In the genomic region with DNA sequence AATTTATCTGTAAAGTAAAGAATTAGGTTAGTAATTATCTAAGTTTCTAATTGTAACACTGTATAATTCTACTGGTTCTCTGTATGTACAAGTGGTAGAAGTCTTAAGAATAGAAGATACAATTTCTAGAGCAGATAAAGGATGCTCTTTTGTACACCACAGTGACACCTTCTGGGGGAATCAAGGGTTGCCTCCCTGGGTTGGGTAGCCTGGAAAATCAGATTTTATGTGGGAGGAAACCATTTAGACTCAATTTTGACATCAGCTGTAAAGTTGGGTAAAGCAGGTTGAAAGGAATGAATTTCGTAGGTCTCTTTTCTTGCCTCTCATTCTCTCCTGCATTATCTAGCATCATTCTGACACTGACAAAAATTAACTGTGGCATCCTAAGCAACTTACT, we compare ENCODE assay signal across 10 cellular contexts.
DNase-seq lines count a peak whose midpoint lies in the region; ATAC-seq and TF ChIP-seq lines count a peak whose summit lies in the region.
"Had no signal": no experiment of that assay in that cellular context is flagged by ENCODE, and none has a peak within 500 bp of the region (broad histone marks: within the 10 kb centered on the region; RNA-seq: fewer than 3 reads in every experiment).

No MANE protein-coding gene starts in this region.

- H3K4me3 ChIP-seq in OCI-LY3 (ENCODE audit: low read length) (no peak overlapping the region), psoas muscle (no peak overlapping the region)

- DNase-seq in GM10266 (ENCODE audit: extremely low spot score), result no peak
- DNase-seq in head of caudate nucleus, result peak in 41 of 42 donors; percentile 5 to 81 (median 57)
- DNase-seq in glomerular visceral epithelial cell (ENCODE audit: extremely low spot score), result no peak
- no peak for DNase-seq in NK-92 treated with Interleukin-12 subunit alpha and Interleukin-12 subunit beta, amount 100 ng/mL, for 24 hours (lab: John Stamatoyannopoulos, UW)
- DNase-seq in NCI-H1930 (lab: John Stamatoyannopoulos, UW), result no peak
- DNase-seq in psoas muscle, result no peak
- DNase-seq: DMS79 treated with DMSO at 0.1 percent for 48 hours had no signal

- H3K4me1 ChIP-seq in OCI-LY3 (ENCODE audit: low read length) (peaks cover 9% of the 10 kb centered on the region), psoas muscle (no peaks in the 10 kb centered on the region)

- no peaks in the 10 kb centered on the region for H3K79me2 ChIP-seq in OCI-LY3 (ENCODE audit: low read length)

- 69 to 85% (median 73%) methylated on average over 1 of the region's 1 CpG for WGBS in psoas muscle, 3 donors

- intact Hi-C loops in head of caudate nucleus (cut with DNase I), result no loop called here
- intact Hi-C loops in psoas muscle (cut with DNase I), result no loop called here

- no peak overlapping the region for H3K9ac ChIP-seq in OCI-LY3 (ENCODE audit: low read length)

- TF ChIP-seq CTCF in 22Rv1 (IDR thresholded peaks at IDR 0.05), result peak; percentile 64
- TF ChIP-seq CTCF in GM10266 (IDR thresholded peaks at IDR 0.05; ENCODE audit: control insufficient read depth, insufficient read depth, low read depth, missing control alignments), result peak; percentile 32
- peak; percentile 96 for TF ChIP-seq CTCF in OCI-LY3 (IDR thresholded peaks at IDR 0.05; ENCODE audit: low read depth, low read length)
- TF ChIP-seq CTCF in psoas muscle (IDR thresholded peaks at IDR 0.05), result no peak

- no peak for ATAC-seq in psoas muscle
- ATAC-seq: Panc1 had no signal

- no peak overlapping the region for H3K4me2 ChIP-seq in OCI-LY3 (ENCODE audit: low read length)

- H3K9me3 ChIP-seq in OCI-LY3 (ENCODE audit: insufficient read depth, low read length) (no peaks in the 10 kb centered on the region), psoas muscle (no peaks in the 10 kb centered on the region)

- H3K27me3 ChIP-seq in OCI-LY3 (ENCODE audit: low read depth, low read length) (no peaks in the 10 kb centered on the region), psoas muscle (ENCODE audit: insufficient read depth in 3 of 3, low read length in 2 of 3) (no peaks in the 10 kb centered on the region)

- no peaks in the 10 kb centered on the region for H4K20me1 ChIP-seq in OCI-LY3 (ENCODE audit: insufficient read depth, low read length)

- no peaks in the 10 kb centered on the region for H3K36me3 ChIP-seq in OCI-LY3 (replicated peaks; ENCODE audit: low read depth, low read length)
- no peaks in the 10 kb centered on the region for H3K36me3 ChIP-seq in psoas muscle (ENCODE audit: insufficient read depth in 1 of 2, low read depth in 1 of 2)

- no peak overlapping the region for H3K27ac ChIP-seq in 22Rv1
- H3K27ac ChIP-seq in OCI-LY3 (ENCODE audit: low read length), result no peak overlapping the region
- no peak overlapping the region for H3K27ac ChIP-seq in psoas muscle

- no peak overlapping the region for H2AFZ ChIP-seq in OCI-LY3 (ENCODE audit: low read depth, low read length)

Comparison
In these comparisons a context has a peak if more than half of its experiments do, and no peak if none do; other contexts are left out.
1. DNase-seq: peak in head of caudate nucleus (41 of 42); none in GM10266 (single experiment), glomerular visceral epithelial cell (single experiment), NK-92 treated with Interleukin-12 subunit alpha and Interleukin-12 subunit beta, amount 100 ng/mL, for 24 hours (single experiment), NCI-H1930 (0 of 2) and psoas muscle (0 of 2).